Comparison of ENCODE assay signal across 1 cellular context in genomic region chr19:45370410-45371204, GRCh38.
TF ChIP-seq lines count a peak whose summit lies in the region.

Gene ERCC2 (minus strand): TSS chr19:45370573. CDS start chr19:45370540, 33 bp downstream.

TF ChIP-seq in HepG2, 621 proteins besides CTCF, POLR2A, EP300 and RAD21 (continued from another document and continues in another):
- TF ChIP-seq GRHL1 (CRISPR knock-in tag; conservative IDR thresholded peaks at IDR 0.05) (no peak), MIER3 (CRISPR knock-in tag; IDR thresholded peaks at IDR 0.05; ENCODE audit: borderline replicate concordance) (0 out of 2 replicates have a peak, but pooled peaks have one; percentile 42), HNF1A (IDR thresholded peaks at IDR 0.05; ENCODE audit: low read depth) (no peak), HNF1A (CRISPR knock-in tag; IDR thresholded peaks at IDR 0.05; ENCODE audit: borderline replicate concordance) (no peak), SKI (IDR thresholded peaks at IDR 0.05; ENCODE audit: partially characterized antibody) (peak; percentile 61), ZNF563 (CRISPR knock-in tag; IDR thresholded peaks at IDR 0.05) (no peak), ZNF225 (CRISPR knock-in tag; IDR thresholded peaks at IDR 0.05) (no peak), ISX (CRISPR knock-in tag; conservative IDR thresholded peaks at IDR 0.05) (no peak), ZNF414 (CRISPR knock-in tag; IDR thresholded peaks at IDR 0.05) (peak; percentile 9; the same call in 1 of the 2 replicates), ZFX (CRISPR knock-in tag; IDR thresholded peaks at IDR 0.05; ENCODE audit: low read depth) (peak; percentile 69), CCAR2 (optimal IDR thresholded peaks at IDR 0.05; ENCODE audit: low read depth, low read length) (no peak), FOSL1 (CRISPR knock-in tag; IDR thresholded peaks at IDR 0.05; ENCODE audit: borderline replicate concordance) (no peak), ZFP90 (CRISPR knock-in tag; IDR thresholded peaks at IDR 0.05; ENCODE audit: borderline replicate concordance) (no peak), ZNF543 (CRISPR knock-in tag; IDR thresholded peaks at IDR 0.05) (no peak), THAP11 (CRISPR knock-in tag; IDR thresholded peaks at IDR 0.05) (peak; percentile 35), POLR2G (IDR thresholded peaks at IDR 0.05; ENCODE audit: low read depth, low read length) (peak; percentile 51; the same call in 1 of the 2 replicates), BRD4 (CRISPR knock-in tag; IDR thresholded peaks at IDR 0.05) (no peak), NFYC (CRISPR knock-in tag; IDR thresholded peaks at IDR 0.05) (peak; percentile 98), FOXM1 (CRISPR knock-in tag; IDR thresholded peaks at IDR 0.05) (no peak), POLR2AphosphoS5 (IDR thresholded peaks at IDR 0.05; ENCODE audit: low read depth, low read length) (peak; percentile 65; the same call in 1 of the 2 replicates), RARG (CRISPR knock-in tag; IDR thresholded peaks at IDR 0.05; ENCODE audit: low read depth) (no peak), ZNF572 (CRISPR knock-in tag; IDR thresholded peaks at IDR 0.05) (no peak), ZFYVE20 (CRISPR knock-in tag; IDR thresholded peaks at IDR 0.05; ENCODE audit: borderline replicate concordance, low read depth) (no peak), KDM1A (CRISPR knock-in tag; IDR thresholded peaks at IDR 0.05) (no peak), MTERF4 (CRISPR knock-in tag; IDR thresholded peaks at IDR 0.05) (no peak), ZNF343 (CRISPR knock-in tag; IDR thresholded peaks at IDR 0.05) (no peak), SMARCE1 (IDR thresholded peaks at IDR 0.05; ENCODE audit: borderline replicate concordance) (no peak), WIZ (CRISPR knock-in tag; IDR thresholded peaks at IDR 0.05) (no peak), JARID2 (CRISPR knock-in tag; IDR thresholded peaks at IDR 0.05; ENCODE audit: insufficient replicate concordance) (no peak), GTF2F1 (IDR thresholded peaks at IDR 0.05; ENCODE audit: low read length) (no peak), RFX5 (IDR thresholded peaks at IDR 0.05; ENCODE audit: low read depth, low read length) (peak; percentile 21; the same call in 1 of the 2 replicates), ZNF839 (CRISPR knock-in tag; IDR thresholded peaks at IDR 0.05; ENCODE audit: borderline replicate concordance) (no peak), ZNF318 (CRISPR knock-in tag; IDR thresholded peaks at IDR 0.05) (no peak), TAF1 (CRISPR knock-in tag; IDR thresholded peaks at IDR 0.05) (no peak), ZNF816 (CRISPR knock-in tag; IDR thresholded peaks at IDR 0.05; ENCODE audit: borderline replicate concordance) (no peak), PRPF4 (IDR thresholded peaks at IDR 0.05; ENCODE audit: low read depth, low read length, poor library complexity, severe bottlenecking) (no peak), ZFP62 (CRISPR knock-in tag; IDR thresholded peaks at IDR 0.05) (no peak), TCF7L2 (IDR thresholded peaks at IDR 0.05; ENCODE audit: low read depth, low read length) (no peak), TFDP1 (CRISPR knock-in tag; IDR thresholded peaks at IDR 0.05; ENCODE audit: borderline replicate concordance) (peak; percentile 30; the same call in 1 of the 2 replicates), SP2 (CRISPR knock-in tag; IDR thresholded peaks at IDR 0.05) (peak; percentile 97), RFXANK (CRISPR knock-in tag; IDR thresholded peaks at IDR 0.05) (no peak)
- TF ChIP-seq, protein P1, sequence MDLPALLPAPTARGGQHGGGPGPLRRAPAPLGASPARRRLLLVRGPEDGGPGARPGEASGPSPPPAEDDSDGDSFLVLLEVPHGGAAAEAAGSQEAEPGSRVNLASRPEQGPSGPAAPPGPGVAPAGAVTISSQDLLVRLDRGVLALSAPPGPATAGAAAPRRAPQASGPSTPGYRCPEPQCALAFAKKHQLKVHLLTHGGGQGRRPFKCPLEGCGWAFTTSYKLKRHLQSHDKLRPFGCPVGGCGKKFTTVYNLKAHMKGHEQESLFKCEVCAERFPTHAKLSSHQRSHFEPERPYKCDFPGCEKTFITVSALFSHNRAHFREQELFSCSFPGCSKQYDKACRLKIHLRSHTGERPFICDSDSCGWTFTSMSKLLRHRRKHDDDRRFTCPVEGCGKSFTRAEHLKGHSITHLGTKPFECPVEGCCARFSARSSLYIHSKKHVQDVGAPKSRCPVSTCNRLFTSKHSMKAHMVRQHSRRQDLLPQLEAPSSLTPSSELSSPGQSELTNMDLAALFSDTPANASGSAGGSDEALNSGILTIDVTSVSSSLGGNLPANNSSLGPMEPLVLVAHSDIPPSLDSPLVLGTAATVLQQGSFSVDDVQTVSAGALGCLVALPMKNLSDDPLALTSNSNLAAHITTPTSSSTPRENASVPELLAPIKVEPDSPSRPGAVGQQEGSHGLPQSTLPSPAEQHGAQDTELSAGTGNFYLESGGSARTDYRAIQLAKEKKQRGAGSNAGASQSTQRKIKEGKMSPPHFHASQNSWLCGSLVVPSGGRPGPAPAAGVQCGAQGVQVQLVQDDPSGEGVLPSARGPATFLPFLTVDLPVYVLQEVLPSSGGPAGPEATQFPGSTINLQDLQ (CRISPR knock-in tag; IDR thresholded peaks at IDR 0.05): no peak
- TF ChIP-seq, protein P2, sequence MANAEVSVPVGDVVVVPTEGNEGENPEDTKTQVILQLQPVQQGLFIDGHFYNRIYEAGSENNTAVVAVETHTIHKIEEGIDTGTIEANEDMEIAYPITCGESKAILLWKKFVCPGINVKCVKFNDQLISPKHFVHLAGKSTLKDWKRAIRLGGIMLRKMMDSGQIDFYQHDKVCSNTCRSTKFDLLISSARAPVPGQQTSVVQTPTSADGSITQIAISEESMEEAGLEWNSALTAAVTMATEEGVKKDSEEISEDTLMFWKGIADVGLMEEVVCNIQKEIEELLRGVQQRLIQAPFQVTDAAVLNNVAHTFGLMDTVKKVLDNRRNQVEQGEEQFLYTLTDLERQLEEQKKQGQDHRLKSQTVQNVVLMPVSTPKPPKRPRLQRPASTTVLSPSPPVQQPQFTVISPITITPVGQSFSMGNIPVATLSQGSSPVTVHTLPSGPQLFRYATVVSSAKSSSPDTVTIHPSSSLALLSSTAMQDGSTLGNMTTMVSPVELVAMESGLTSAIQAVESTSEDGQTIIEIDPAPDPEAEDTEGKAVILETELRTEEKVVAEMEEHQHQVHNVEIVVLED (CRISPR knock-in tag; IDR thresholded peaks at IDR 0.05; ENCODE audit: borderline replicate concordance): peak; percentile 45; the same call in 1 of the 2 replicates
